In genomic region chr9:4762108-4762888, GRCh38 we compare ENCODE assay signal across 8 cellular contexts. TPM values are rescaled to one million over a fixed set of nuclear protein-coding genes. Genes with fewer than 3 reads are reported as not detected.
DNase-seq lines count a peak whose midpoint lies in the region; ATAC-seq and TF ChIP-seq lines count a peak whose summit lies in the region.

No MANE protein-coding gene starts in this region.

- H3K9me3 Mint-ChIP-seq in Caco-2 (ENCODE audit: unreplicated experiment) (no peaks in the 10 kb centered on the region), nephron (no peaks in the 10 kb centered on the region)
- no peaks in the 10 kb centered on the region for H3K9me3 Mint-ChIP-seq in activated T-cell treated with anti-CD3 and anti-CD28 coated beads, Interleukin-2, amount 50 U/mL, for 4 hours

- H3K4me2 ChIP-seq in OCI-LY3 (ENCODE audit: low read length): peak overlapping the region; percentile 97

- no peaks in the 10 kb centered on the region for H4K20me1 ChIP-seq in OCI-LY3 (ENCODE audit: insufficient read depth, low read length)

- BruUV-seq in Caco-2 (replicated peaks; lab: Mats Ljungman, UMichigan): no TSS peak

- H2AFZ ChIP-seq in OCI-LY3 (ENCODE audit: low read depth, low read length): peak overlapping the region; percentile 61

- peaks cover 10% of the 10 kb centered on the region for H3K27me3 Mint-ChIP-seq in Caco-2 (ENCODE audit: insufficient read depth, unreplicated experiment)
- H3K27me3 Mint-ChIP-seq in activated T-cell treated with anti-CD3 and anti-CD28 coated beads, Interleukin-2, amount 50 U/mL, for 4 hours (ENCODE audit: low read depth): peaks cover 8% of the 10 kb centered on the region
- peaks cover 4% of the 10 kb centered on the region for H3K27me3 Mint-ChIP-seq in nephron (ENCODE audit: low read depth)

- H3K36me3 ChIP-seq in Caco-2 (ENCODE audit: control insufficient read depth, insufficient read depth, low read length): no peaks in the 10 kb centered on the region
- no peaks in the 10 kb centered on the region for H3K36me3 ChIP-seq in OCI-LY3 (replicated peaks; ENCODE audit: low read depth, low read length)

- H3K4me3 ChIP-seq in Caco-2 (ENCODE audit: low read depth, low read length) (no peak overlapping the region), HL-60 (replicated peaks; ENCODE audit: insufficient read depth, low read length) (peak overlapping the region; percentile 31), OCI-LY3 (ENCODE audit: low read length) (peak overlapping the region; percentile 82), fibroblast of mammary gland (ENCODE audit: control insufficient read depth, low read depth, low read length) (no peak overlapping the region)

- no peaks in the 10 kb centered on the region for H3K9me3 ChIP-seq in Caco-2
- H3K9me3 ChIP-seq in OCI-LY3 (ENCODE audit: insufficient read depth, low read length): no peaks in the 10 kb centered on the region

- POLR2A ChIA-PET in Caco-2 (lab: Charles Lee): no interaction called here

- CTCF ChIA-PET in Caco-2 (lab: Charles Lee): interaction anchor here (0.6 to 1.2 kb wide), 5 partner anchors 8 to 227 kb away, joined by 3 to 7 read pairs (median 4); no protein-coding TSS in a partner anchor

- intact Hi-C loops in Caco-2 (cut with micrococcal nuclease; ENCODE audit: unreplicated experiment): loop anchor here (1.0 to 2.0 kb wide), 4 partner anchors 31 to 226 kb away; partner anchors contain the start of gene RCL1

- DNase-seq in Caco-2: peak; percentile 55 to 70
- DNase-seq in GM20000 (ENCODE audit: low spot score): peak; percentile 65
- DNase-seq in HL-60 (ENCODE audit: low read depth in 1 of 2, low spot score in 1 of 2): peak; percentile 44 to 80
- DNase-seq in activated T-cell treated with anti-CD3 and anti-CD28 coated beads, Interleukin-2, amount 50 U/mL, for 4 hours: peak; percentile 77
- peak; percentile 85 for DNase-seq in fibroblast of mammary gland (ENCODE audit: low read depth)
- peak; percentile 75 for DNase-seq in stimulated activated naive CD4-positive, alpha-beta T cell treated with Interleukin-2 at 50 U/mL for 16 hours (lab: John Stamatoyannopoulos, UW)

- peak overlapping the region; percentile 64 for H3K9ac ChIP-seq in OCI-LY3 (ENCODE audit: low read length)

- H3K79me2 ChIP-seq in OCI-LY3 (ENCODE audit: low read length): no peaks in the 10 kb centered on the region

- H3K4me1 ChIP-seq in Caco-2 (0 out of 2 replicates have a peak, but pooled peaks cover 3% of the 10 kb centered on the region), OCI-LY3 (ENCODE audit: low read length) (peaks cover 21% of the 10 kb centered on the region)

- peak; percentile 71 to 72 for ATAC-seq in activated T-cell treated with anti-CD3 and anti-CD28 coated beads, Interleukin-2, amount 50 U/mL, for 4 hours

- H3K27ac Mint-ChIP-seq in Caco-2 (ENCODE audit: unreplicated experiment) (no peak overlapping the region), nephron (peak overlapping the region in 1 of 3 experiments; percentile 72)

- no peaks in the 10 kb centered on the region for H3K36me3 Mint-ChIP-seq in Caco-2 (ENCODE audit: insufficient read depth, unreplicated experiment)
- H3K36me3 Mint-ChIP-seq in activated T-cell treated with anti-CD3 and anti-CD28 coated beads, Interleukin-2, amount 50 U/mL, for 4 hours (ENCODE audit: insufficient read depth): no peaks in the 10 kb centered on the region
- H3K36me3 Mint-ChIP-seq in nephron (ENCODE audit: low read depth): no peaks in the 10 kb centered on the region

- H3K4me1 Mint-ChIP-seq in Caco-2 (ENCODE audit: low read depth, unreplicated experiment): no peaks in the 10 kb centered on the region
- peaks cover 5% of the 10 kb centered on the region for H3K4me1 Mint-ChIP-seq in activated T-cell treated with anti-CD3 and anti-CD28 coated beads, Interleukin-2, amount 50 U/mL, for 4 hours (ENCODE audit: low read depth)
- H3K4me1 Mint-ChIP-seq in nephron: peaks cover 6% of the 10 kb centered on the region

- H3K27me3 ChIP-seq in Caco-2 (replicated peaks; ENCODE audit: control insufficient read depth, insufficient read depth, low read length): no peaks in the 10 kb centered on the region
- no peaks in the 10 kb centered on the region for H3K27me3 ChIP-seq in HL-60 (ENCODE audit: insufficient read depth, poor library complexity, severe bottlenecking)
- peaks cover 12% of the 10 kb centered on the region for H3K27me3 ChIP-seq in OCI-LY3 (ENCODE audit: low read depth, low read length)

- TF ChIP-seq CTCF in Caco-2 (IDR thresholded peaks at IDR 0.05; ENCODE audit: insufficient read depth in 1 of 2, low read depth in 1 of 2, low read length in 1 of 2, severe bottlenecking in 1 of 2, unreplicated experiment in 1 of 2) (peak; percentile 65 to 78), GM20000 (IDR thresholded peaks at IDR 0.05; ENCODE audit: extremely low read depth, missing control alignments) (peak; percentile 90), HL-60 (IDR thresholded peaks at IDR 0.05; ENCODE audit: insufficient read depth, low read length) (peak; percentile 58), OCI-LY3 (IDR thresholded peaks at IDR 0.05; ENCODE audit: low read depth, low read length) (peak; percentile 90), fibroblast of mammary gland (conservative IDR thresholded peaks at IDR 0.05; ENCODE audit: control insufficient read depth, insufficient read depth, low read depth, low read length) (peak; percentile 86), nephron (IDR thresholded peaks at IDR 0.05; ENCODE audit: unreplicated experiment in 3 of 3) (peak; percentile 79 to 89 (median 84))

- peak overlapping the region; percentile 41 for H3K27ac ChIP-seq in HL-60 (replicated peaks)
- no peak overlapping the region for H3K27ac ChIP-seq in OCI-LY3 (ENCODE audit: low read length)

- H3K4me3 Mint-ChIP-seq in Caco-2 (ENCODE audit: unreplicated experiment): peak overlapping the region; percentile 25
- peak overlapping the region; percentile 3 for H3K4me3 Mint-ChIP-seq in activated T-cell treated with anti-CD3 and anti-CD28 coated beads, Interleukin-2, amount 50 U/mL, for 4 hours
- H3K4me3 Mint-ChIP-seq in nephron: peak overlapping the region; percentile 31 to 50 (median 36)

RNA-seq across cellular contexts. Expression of gene AK3, which starts 21.3 kb away (rescaled TPM):
- total RNA-seq in Caco-2 (2022): 31.9 and 32.0 TPM in 2 replicates
- total RNA-seq in activated T-cell treated with anti-CD3 and anti-CD28 coated beads, Interleukin-2, amount 50 U/mL, for 4 hours: 10 to 100 TPM; 14.7 to 21.3 (median 17.3) TPM

RNA-seq across cellular contexts. Expression of gene RCL1, which starts 30.4 kb away (rescaled TPM):
- total RNA-seq in Caco-2 (2022): 15.1 and 15.7 TPM in 2 replicates
- total RNA-seq in activated T-cell treated with anti-CD3 and anti-CD28 coated beads, Interleukin-2, amount 50 U/mL, for 4 hours: 10 to 100 TPM; 59.8 to 63.4 (median 62.2) TPM

Comparison
In these comparisons a context has a peak if more than half of its experiments do, and no peak if none do; other contexts are left out.
1. H3K4me3 ChIP-seq: peak in HL-60 (single experiment) and OCI-LY3 (single experiment); none in Caco-2 (single experiment) and fibroblast of mammary gland (single experiment).
2. Peak in every context shown above with its lines, with median percentiles within 50 percentile points of each other: DNase-seq, H3K4me3 Mint-ChIP-seq and CTCF ChIP-seq.